Comparison of ENCODE assay signal across 13 cellular contexts in genomic region chr1:111142358-111142975, GRCh38. TPM values are rescaled to one million over a fixed set of nuclear protein-coding genes. Genes with fewer than 3 reads are reported as not detected.
DNase-seq lines count a peak whose midpoint lies in the region; ATAC-seq, FAIRE-seq and TF ChIP-seq lines count a peak whose summit lies in the region.
"Had no signal": no experiment of that assay in that cellular context is flagged by ENCODE, and none has a peak within 500 bp of the region (broad histone marks: within the 10 kb centered on the region; RNA-seq: fewer than 3 reads in every experiment).

No MANE protein-coding gene starts in this region.

- H4K20me1 ChIP-seq in BLaER1 treated with 17β-estradiol and CSF1 and Interleukin-3, amounts not matched to agents 10 nM and 100 nM = peaks cover 12 to 68% (median 51%) of the 10 kb centered on the region in 11 experiments; a peak in 21 of 22 replicates

- H4K91ac ChIP-seq in mesenchymal stem cell (ENCODE audit: low read length) = no peak overlapping the region

- no peak overlapping the region for H2AFZ ChIP-seq in mesenchymal stem cell (ENCODE audit: low read depth, low read length)

- H3K27me3 Mint-ChIP-seq in activated naive CD8-positive, alpha-beta T cell treated with anti-CD3 and anti-CD28 coated beads, Interleukin-2, amount 50 U/mL, for 24 hours = no peaks in the 10 kb centered on the region
- H3K27me3 Mint-ChIP-seq in chondrocyte (ENCODE audit: low read depth) = no peaks in the 10 kb centered on the region

- no peak overlapping the region for H3K23ac ChIP-seq in mesenchymal stem cell (ENCODE audit: low read length in 2 of 2)

- H3K4me1 ChIP-seq in BLaER1 treated with 17β-estradiol and CSF1 and Interleukin-3, amounts not matched to agents 10 nM and 100 nM = peaks cover 27 to 72% (median 33%) of the 10 kb centered on the region in 10 experiments
- peaks cover 3% of the 10 kb centered on the region for H3K4me1 ChIP-seq in mesenchymal stem cell (ENCODE audit: control insufficient read depth, insufficient read depth, low read depth, low read length)

- WGBS in mesenchymal stem cell = 75% methylated on average over 3 of the region's 5 CpGs

- H3K4ac ChIP-seq in mesenchymal stem cell (ENCODE audit: low read depth in 1 of 2, low read length in 2 of 2) = no peak overlapping the region

- peaks cover 6% of the 10 kb centered on the region for H3K79me1 ChIP-seq in mesenchymal stem cell (replicated peaks; ENCODE audit: low read length, poor library complexity, severe bottlenecking)

- TF ChIP-seq CTCF in chondrocyte (IDR thresholded peaks at IDR 0.05) (no peak), foreskin fibroblast (IDR thresholded peaks at IDR 0.05; ENCODE audit: low read depth, low read length) (no peak)

- H4K8ac ChIP-seq in mesenchymal stem cell (ENCODE audit: low read length) = no peak overlapping the region

- peak overlapping the region in 3 of 11 experiments; percentile 90 to 95 (median 93); a peak in 4 of 22 replicates for H3K27ac ChIP-seq in BLaER1 treated with 17β-estradiol and CSF1 and Interleukin-3, amounts not matched to agents 10 nM and 100 nM
- H3K27ac ChIP-seq in mesenchymal stem cell (ENCODE audit: low read length, poor library complexity, severe bottlenecking) = no peak overlapping the region
- H3K27ac ChIP-seq: SJCRH30 had no signal

- no peak overlapping the region for H2BK120ac ChIP-seq in mesenchymal stem cell (ENCODE audit: low read depth, low read length)

- no peak overlapping the region for H2BK5ac ChIP-seq in mesenchymal stem cell (ENCODE audit: low read depth, low read length, poor library complexity, severe bottlenecking)

- H3K36me3 Mint-ChIP-seq in activated naive CD8-positive, alpha-beta T cell treated with anti-CD3 and anti-CD28 coated beads, Interleukin-2, amount 50 U/mL, for 24 hours (ENCODE audit: low read depth) = peaks cover 20% of the 10 kb centered on the region
- H3K36me3 Mint-ChIP-seq in chondrocyte (ENCODE audit: low read depth) = no peaks in the 10 kb centered on the region

- H2BK12ac ChIP-seq in mesenchymal stem cell (ENCODE audit: low read length in 2 of 2) = no peak overlapping the region

- peak overlapping the region; percentile 99 for H3K4me3 Mint-ChIP-seq in activated naive CD8-positive, alpha-beta T cell treated with anti-CD3 and anti-CD28 coated beads, Interleukin-2, amount 50 U/mL, for 24 hours
- no peak overlapping the region for H3K4me3 Mint-ChIP-seq in chondrocyte (ENCODE audit: unreplicated experiment)

- H3K4me3 ChIP-seq in BLaER1 treated with 17β-estradiol and CSF1 and Interleukin-3, amounts not matched to agents 10 nM and 100 nM = peak overlapping the region in 3 of 10 experiments; percentile 88 to 93 (median 90); a peak in 6 of 20 replicates
- no peak overlapping the region for H3K4me3 ChIP-seq in H7 (ENCODE audit: insufficient read depth, low read depth, low read length)
- peak overlapping the region in 1 of 2 experiments; percentile 83 for H3K4me3 ChIP-seq in mesenchymal stem cell (ENCODE audit: insufficient read depth in 1 of 2, low read depth in 1 of 2, low read length in 2 of 2)
- no peak overlapping the region for H3K4me3 ChIP-seq in foreskin fibroblast (ENCODE audit: low read depth in 1 of 2, low read length in 2 of 2)

- H3K18ac ChIP-seq in mesenchymal stem cell (ENCODE audit: low read depth in 1 of 2, low read length in 2 of 2) = no peak overlapping the region

- peaks cover 67% of the 10 kb centered on the region for H3K4me1 Mint-ChIP-seq in activated naive CD8-positive, alpha-beta T cell treated with anti-CD3 and anti-CD28 coated beads, Interleukin-2, amount 50 U/mL, for 24 hours
- peaks cover 37% of the 10 kb centered on the region for H3K4me1 Mint-ChIP-seq in chondrocyte (ENCODE audit: low read depth)

- H3K36me3 ChIP-seq in BLaER1 treated with 17β-estradiol and CSF1 and Interleukin-3, amounts not matched to agents 10 nM and 100 nM = peaks cover 5 to 43% (median 19%) of the 10 kb centered on the region in 11 experiments
- no peaks in the 10 kb centered on the region for H3K36me3 ChIP-seq in H7 (replicated peaks; ENCODE audit: control insufficient read depth, insufficient read depth, low read length)
- peaks cover 6 to 13% of the 10 kb centered on the region in 2 experiments for H3K36me3 ChIP-seq in mesenchymal stem cell (ENCODE audit: control insufficient read depth in 1 of 2, insufficient read depth in 2 of 2, low read depth in 1 of 2, low read length in 2 of 2)

- ATAC-seq in activated naive CD8-positive, alpha-beta T cell treated with anti-CD3 and anti-CD28 coated beads, Interleukin-2, amount 50 U/mL, for 24 hours = no peak

- peak overlapping the region in 5 of 11 experiments; percentile 92 to 97 (median 94); a peak in 7 of 22 replicates for H3K9ac ChIP-seq in BLaER1 treated with 17β-estradiol and CSF1 and Interleukin-3, amounts not matched to agents 10 nM and 100 nM
- peak overlapping the region; percentile 91 for H3K9ac ChIP-seq in mesenchymal stem cell (ENCODE audit: low read length)

- no peak overlapping the region for H3K14ac ChIP-seq in mesenchymal stem cell (ENCODE audit: low read length in 2 of 2)

- H2AK5ac ChIP-seq in mesenchymal stem cell (ENCODE audit: low read length, severe bottlenecking) = no peak overlapping the region

- no peaks in the 10 kb centered on the region for H3K27me3 ChIP-seq in BLaER1 treated with 17β-estradiol and CSF1 and Interleukin-3, amounts not matched to agents 10 nM and 100 nM
- H3K27me3 ChIP-seq in H7 (ENCODE audit: control insufficient read depth, insufficient read depth, low read length) (no peaks in the 10 kb centered on the region), mesenchymal stem cell (ENCODE audit: control insufficient read depth in 1 of 2, insufficient read depth in 1 of 2, low read length in 2 of 2) (no peaks in the 10 kb centered on the region)
- H3K27me3 ChIP-seq: SJCRH30 had no signal

- DNase-seq in H7 (peak; percentile 16), mesenchymal stem cell (no peak), EL (no peak), chondrocyte (ENCODE audit: low spot score) (no peak), HTR-8/SVneo (ENCODE audit: insufficient read length, low spot score) (no peak), foreskin fibroblast (no peak)
- no peak for DNase-seq in activated naive CD8-positive, alpha-beta T cell treated with anti-CD3 and anti-CD28 coated beads, Interleukin-2, amount 50 U/mL, for 24 hours
- DNase-seq: AML-193; effector memory CD4-positive, alpha-beta T cell; NCI-H226; SJCRH30; stimulated activated CD4-positive, alpha-beta T cell treated with anti-CD3 and anti-CD28 coated beads, Interleukin-1b, Interleukin-23, amount 100 ng/mL, for 48 hours had no signal

- FAIRE-seq in HTR-8/SVneo (lab: Jason Lieb, UNC) = no peak

- H3K27ac Mint-ChIP-seq in activated naive CD8-positive, alpha-beta T cell treated with anti-CD3 and anti-CD28 coated beads, Interleukin-2, amount 50 U/mL, for 24 hours = no peak overlapping the region
- H3K27ac Mint-ChIP-seq in chondrocyte (ENCODE audit: unreplicated experiment) = no peak overlapping the region

- no peaks in the 10 kb centered on the region for H3K9me3 ChIP-seq in BLaER1 treated with 17β-estradiol and CSF1 and Interleukin-3, amounts not matched to agents 10 nM and 100 nM (replicated peaks in 1 of 11)
- no peaks in the 10 kb centered on the region for H3K9me3 ChIP-seq in mesenchymal stem cell (ENCODE audit: control insufficient read depth, low read length)
- H3K9me3 ChIP-seq: SJCRH30 had no signal

- H3K9me3 Mint-ChIP-seq in activated naive CD8-positive, alpha-beta T cell treated with anti-CD3 and anti-CD28 coated beads, Interleukin-2, amount 50 U/mL, for 24 hours = no peaks in the 10 kb centered on the region
- H3K9me3 Mint-ChIP-seq in chondrocyte (ENCODE audit: low read depth) = no peaks in the 10 kb centered on the region

- H3K4me2 ChIP-seq in BLaER1 treated with 17β-estradiol and CSF1 and Interleukin-3, amounts not matched to agents 10 nM and 100 nM = peak overlapping the region; percentile 77 to 98 (median 88); a peak in 19 of 22 replicates
- H3K4me2 ChIP-seq in mesenchymal stem cell (ENCODE audit: low read length, poor library complexity, severe bottlenecking) = no peak overlapping the region

- no peak overlapping the region for H2BK15ac ChIP-seq in mesenchymal stem cell (ENCODE audit: low read depth, poor library complexity, severe bottlenecking)

RNA-seq across cellular contexts. Expression of gene CEPT1, which starts 2.4 kb away (rescaled TPM):
- total RNA-seq in H7 (2014; rRNA removed; shearing (Covaris generic)) = 20.1 and 20.5 TPM in 2 replicates
- polyA plus RNA-seq in mesenchymal stem cell (2013, experiment 1 of 2) = 16.8 TPM
- polyA plus RNA-seq in mesenchymal stem cell (2013, experiment 2 of 2) = 17.3 TPM
- 20.8 to 25.6 TPM (median 24.2 TPM) in 3 replicates for total RNA-seq in chondrocyte

RNA-seq across cellular contexts. Expression of gene DRAM2, which starts 2.6 kb away (rescaled TPM):
- total RNA-seq in H7 (2014; rRNA removed; shearing (Covaris generic)) = 119 and 149 TPM in 2 replicates
- polyA plus RNA-seq in mesenchymal stem cell (2013, experiment 1 of 2) = 46.9 TPM
- 48.3 TPM for polyA plus RNA-seq in mesenchymal stem cell (2013, experiment 2 of 2)
- 18.2 to 26.0 TPM (median 23.6 TPM) in 3 replicates for total RNA-seq in chondrocyte

RNA-seq across cellular contexts. Expression of gene DENND2D, which starts 58.0 kb away (rescaled TPM):
- total RNA-seq in H7 (2014; rRNA removed; shearing (Covaris generic)) = not detected in 2 replicates
- polyA plus RNA-seq in mesenchymal stem cell (2013, experiment 1 of 2) = 0.95 TPM
- 0.85 TPM for polyA plus RNA-seq in mesenchymal stem cell (2013, experiment 2 of 2)
- total RNA-seq in chondrocyte = 0.25 TPM in 1 of 3 replicates, not detected in the others
- total RNA-seq: SJCRH30 had no signal
